Comparison of ENCODE assay signal across 2 cellular contexts in the genomic region with DNA sequence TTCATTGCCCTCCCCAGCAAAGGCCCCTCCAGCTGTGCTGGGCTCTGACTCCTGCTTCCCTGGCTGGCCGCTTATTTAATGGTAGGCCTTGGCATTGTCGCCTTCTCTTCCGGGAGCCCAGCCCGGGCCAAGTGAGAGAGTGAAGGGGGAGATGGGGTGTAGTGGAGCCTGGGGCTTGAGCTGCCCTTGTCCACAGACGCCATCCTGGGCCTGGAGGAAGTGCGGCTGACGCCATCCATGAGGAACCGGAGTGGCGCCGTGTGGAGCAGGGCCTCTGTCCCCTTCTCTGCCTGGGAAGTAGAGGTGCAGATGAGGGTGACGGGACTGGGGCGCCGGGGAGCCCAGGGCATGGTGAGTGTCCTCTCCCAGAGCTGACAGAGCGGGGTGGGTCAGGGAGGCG.
TF ChIP-seq lines count a peak whose summit lies in the region.

No MANE protein-coding gene starts in this region.

TF ChIP-seq in IMR-90, 13 proteins besides CTCF, POLR2A, EP300 and RAD21:
- no peak for TF ChIP-seq RCOR1 (IDR thresholded peaks at IDR 0.05; ENCODE audit: insufficient replicate concordance, low read length)
- TF ChIP-seq, protein P1, sequence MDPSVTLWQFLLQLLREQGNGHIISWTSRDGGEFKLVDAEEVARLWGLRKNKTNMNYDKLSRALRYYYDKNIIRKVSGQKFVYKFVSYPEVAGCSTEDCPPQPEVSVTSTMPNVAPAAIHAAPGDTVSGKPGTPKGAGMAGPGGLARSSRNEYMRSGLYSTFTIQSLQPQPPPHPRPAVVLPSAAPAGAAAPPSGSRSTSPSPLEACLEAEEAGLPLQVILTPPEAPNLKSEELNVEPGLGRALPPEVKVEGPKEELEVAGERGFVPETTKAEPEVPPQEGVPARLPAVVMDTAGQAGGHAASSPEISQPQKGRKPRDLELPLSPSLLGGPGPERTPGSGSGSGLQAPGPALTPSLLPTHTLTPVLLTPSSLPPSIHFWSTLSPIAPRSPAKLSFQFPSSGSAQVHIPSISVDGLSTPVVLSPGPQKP (IDR thresholded peaks at IDR 0.05; ENCODE audit: borderline replicate concordance, low read depth, low read length), result no peak
TF ChIP-seq in IMR-90: peak in this region for 0.

TF ChIP-seq in WTC11, 78 proteins besides CTCF, POLR2A, EP300 and RAD21:
- TF ChIP-seq SP1 (CRISPR knock-in tag; conservative IDR thresholded peaks at IDR 0.05), result no peak
- TF ChIP-seq ZNF416 (CRISPR knock-in tag; IDR thresholded peaks at IDR 0.05), result no peak
- TF ChIP-seq, protein P2, sequence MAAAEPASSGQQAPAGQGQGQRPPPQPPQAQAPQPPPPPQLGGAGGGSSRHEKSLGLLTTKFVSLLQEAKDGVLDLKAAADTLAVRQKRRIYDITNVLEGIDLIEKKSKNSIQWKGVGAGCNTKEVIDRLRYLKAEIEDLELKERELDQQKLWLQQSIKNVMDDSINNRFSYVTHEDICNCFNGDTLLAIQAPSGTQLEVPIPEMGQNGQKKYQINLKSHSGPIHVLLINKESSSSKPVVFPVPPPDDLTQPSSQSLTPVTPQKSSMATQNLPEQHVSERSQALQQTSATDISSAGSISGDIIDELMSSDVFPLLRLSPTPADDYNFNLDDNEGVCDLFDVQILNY (CRISPR knock-in tag; IDR thresholded peaks at IDR 0.05), result no peak
- TF ChIP-seq, protein P3, sequence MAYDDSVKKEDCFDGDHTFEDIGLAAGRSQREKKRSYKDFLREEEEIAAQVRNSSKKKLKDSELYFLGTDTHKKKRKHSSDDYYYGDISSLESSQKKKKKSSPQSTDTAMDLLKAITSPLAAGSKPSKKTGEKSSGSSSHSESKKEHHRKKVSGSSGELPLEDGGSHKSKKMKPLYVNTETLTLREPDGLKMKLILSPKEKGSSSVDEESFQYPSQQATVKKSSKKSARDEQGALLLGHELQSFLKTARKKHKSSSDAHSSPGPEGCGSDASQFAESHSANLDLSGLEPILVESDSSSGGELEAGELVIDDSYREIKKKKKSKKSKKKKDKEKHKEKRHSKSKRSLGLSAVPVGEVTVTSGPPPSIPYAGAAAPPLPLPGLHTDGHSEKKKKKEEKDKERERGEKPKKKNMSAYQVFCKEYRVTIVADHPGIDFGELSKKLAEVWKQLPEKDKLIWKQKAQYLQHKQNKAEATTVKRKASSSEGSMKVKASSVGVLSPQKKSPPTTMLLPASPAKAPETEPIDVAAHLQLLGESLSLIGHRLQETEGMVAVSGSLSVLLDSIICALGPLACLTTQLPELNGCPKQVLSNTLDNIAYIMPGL (CRISPR knock-in tag; IDR thresholded peaks at IDR 0.05), result no peak
- TF ChIP-seq PRRX2 (CRISPR knock-in tag; IDR thresholded peaks at IDR 0.05), result no peak
- no peak for TF ChIP-seq SMAD3 (CRISPR knock-in tag; IDR thresholded peaks at IDR 0.05; ENCODE audit: borderline replicate concordance)
- TF ChIP-seq, protein P4, sequence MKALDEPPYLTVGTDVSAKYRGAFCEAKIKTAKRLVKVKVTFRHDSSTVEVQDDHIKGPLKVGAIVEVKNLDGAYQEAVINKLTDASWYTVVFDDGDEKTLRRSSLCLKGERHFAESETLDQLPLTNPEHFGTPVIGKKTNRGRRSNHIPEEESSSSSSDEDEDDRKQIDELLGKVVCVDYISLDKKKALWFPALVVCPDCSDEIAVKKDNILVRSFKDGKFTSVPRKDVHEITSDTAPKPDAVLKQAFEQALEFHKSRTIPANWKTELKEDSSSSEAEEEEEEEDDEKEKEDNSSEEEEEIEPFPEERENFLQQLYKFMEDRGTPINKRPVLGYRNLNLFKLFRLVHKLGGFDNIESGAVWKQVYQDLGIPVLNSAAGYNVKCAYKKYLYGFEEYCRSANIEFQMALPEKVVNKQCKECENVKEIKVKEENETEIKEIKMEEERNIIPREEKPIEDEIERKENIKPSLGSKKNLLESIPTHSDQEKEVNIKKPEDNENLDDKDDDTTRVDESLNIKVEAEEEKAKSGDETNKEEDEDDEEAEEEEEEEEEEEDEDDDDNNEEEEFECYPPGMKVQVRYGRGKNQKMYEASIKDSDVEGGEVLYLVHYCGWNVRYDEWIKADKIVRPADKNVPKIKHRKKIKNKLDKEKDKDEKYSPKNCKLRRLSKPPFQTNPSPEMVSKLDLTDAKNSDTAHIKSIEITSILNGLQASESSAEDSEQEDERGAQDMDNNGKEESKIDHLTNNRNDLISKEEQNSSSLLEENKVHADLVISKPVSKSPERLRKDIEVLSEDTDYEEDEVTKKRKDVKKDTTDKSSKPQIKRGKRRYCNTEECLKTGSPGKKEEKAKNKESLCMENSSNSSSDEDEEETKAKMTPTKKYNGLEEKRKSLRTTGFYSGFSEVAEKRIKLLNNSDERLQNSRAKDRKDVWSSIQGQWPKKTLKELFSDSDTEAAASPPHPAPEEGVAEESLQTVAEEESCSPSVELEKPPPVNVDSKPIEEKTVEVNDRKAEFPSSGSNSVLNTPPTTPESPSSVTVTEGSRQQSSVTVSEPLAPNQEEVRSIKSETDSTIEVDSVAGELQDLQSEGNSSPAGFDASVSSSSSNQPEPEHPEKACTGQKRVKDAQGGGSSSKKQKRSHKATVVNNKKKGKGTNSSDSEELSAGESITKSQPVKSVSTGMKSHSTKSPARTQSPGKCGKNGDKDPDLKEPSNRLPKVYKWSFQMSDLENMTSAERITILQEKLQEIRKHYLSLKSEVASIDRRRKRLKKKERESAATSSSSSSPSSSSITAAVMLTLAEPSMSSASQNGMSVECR (CRISPR knock-in tag; IDR thresholded peaks at IDR 0.05; ENCODE audit: borderline replicate concordance), result no peak
- TF ChIP-seq HMGA2 (CRISPR knock-in tag; IDR thresholded peaks at IDR 0.05), result no peak
- no peak for TF ChIP-seq MYBL2 (CRISPR knock-in tag; IDR thresholded peaks at IDR 0.05)
- no peak for TF ChIP-seq IRF2 (CRISPR knock-in tag; IDR thresholded peaks at IDR 0.05; ENCODE audit: borderline replicate concordance, low read depth)
- TF ChIP-seq NFATC4 (CRISPR knock-in tag; IDR thresholded peaks at IDR 0.05), result no peak
- no peak for TF ChIP-seq ZBTB21 (CRISPR knock-in tag; IDR thresholded peaks at IDR 0.05; ENCODE audit: borderline replicate concordance)
- TF ChIP-seq ATF1 (CRISPR knock-in tag; IDR thresholded peaks at IDR 0.05), result no peak
- TF ChIP-seq, protein P5, sequence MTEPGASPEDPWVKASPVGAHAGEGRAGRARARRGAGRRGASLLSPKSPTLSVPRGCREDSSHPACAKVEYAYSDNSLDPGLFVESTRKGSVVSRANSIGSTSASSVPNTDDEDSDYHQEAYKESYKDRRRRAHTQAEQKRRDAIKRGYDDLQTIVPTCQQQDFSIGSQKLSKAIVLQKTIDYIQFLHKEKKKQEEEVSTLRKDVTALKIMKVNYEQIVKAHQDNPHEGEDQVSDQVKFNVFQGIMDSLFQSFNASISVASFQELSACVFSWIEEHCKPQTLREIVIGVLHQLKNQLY (CRISPR knock-in tag; IDR thresholded peaks at IDR 0.05), result no peak
- TF ChIP-seq FOXK1 (CRISPR knock-in tag; IDR thresholded peaks at IDR 0.05), result no peak
- no peak for TF ChIP-seq EMX1 (CRISPR knock-in tag; IDR thresholded peaks at IDR 0.05)
